Comparison of ENCODE assay signal across 20 cellular contexts in the genomic region with DNA sequence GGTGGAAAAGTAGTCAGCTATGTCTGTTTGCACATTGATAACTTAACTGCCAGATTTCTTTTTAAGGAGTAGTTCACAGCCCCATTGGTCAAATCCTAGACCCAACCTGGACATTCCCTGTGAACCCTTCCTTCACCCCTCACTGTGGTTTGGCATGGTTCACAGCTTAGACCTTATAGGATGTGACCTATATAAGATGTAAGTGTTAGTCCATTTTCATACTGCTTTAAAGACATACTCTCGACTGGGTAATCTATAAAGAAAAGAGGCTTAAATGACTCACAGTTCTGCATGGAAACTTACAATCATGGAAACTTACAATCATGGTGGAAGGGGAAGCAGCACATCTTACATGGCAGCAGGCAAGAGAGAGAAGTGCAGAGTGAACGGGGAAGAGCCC.
"Had no signal": no experiment of that assay in that cellular context is flagged by ENCODE, and none has a peak within 500 bp of the region (broad histone marks: within the 10 kb centered on the region; RNA-seq: fewer than 3 reads in every experiment).

No MANE protein-coding gene starts in this region.

- ATAC-seq: HepG2 had no signal

- DNase-seq: IMR-90, Karpas-422, KG1, MG63, NCI-H1092, NCI-H1105 treated with DMSO at 0.1 percent for 48 hours, NCI-H1417 treated with DMSO at 0.1 percent for 48 hours, NCI-H146, NCI-H1694 treated with DMSO at 0.1 percent for 48 hours, NCI-H1930, NCI-H2081, NCI-H2107, NCI-H2227 treated with DMSO at 0.1 percent for 48 hours, NCI-H524 treated with DMSO at 0.1 percent for 48 hours, NCI-H69, NCI-H774, Right ventricle myocardium superior, RPMI8226, SIG-M5 had no signal
